In the genomic region with DNA sequence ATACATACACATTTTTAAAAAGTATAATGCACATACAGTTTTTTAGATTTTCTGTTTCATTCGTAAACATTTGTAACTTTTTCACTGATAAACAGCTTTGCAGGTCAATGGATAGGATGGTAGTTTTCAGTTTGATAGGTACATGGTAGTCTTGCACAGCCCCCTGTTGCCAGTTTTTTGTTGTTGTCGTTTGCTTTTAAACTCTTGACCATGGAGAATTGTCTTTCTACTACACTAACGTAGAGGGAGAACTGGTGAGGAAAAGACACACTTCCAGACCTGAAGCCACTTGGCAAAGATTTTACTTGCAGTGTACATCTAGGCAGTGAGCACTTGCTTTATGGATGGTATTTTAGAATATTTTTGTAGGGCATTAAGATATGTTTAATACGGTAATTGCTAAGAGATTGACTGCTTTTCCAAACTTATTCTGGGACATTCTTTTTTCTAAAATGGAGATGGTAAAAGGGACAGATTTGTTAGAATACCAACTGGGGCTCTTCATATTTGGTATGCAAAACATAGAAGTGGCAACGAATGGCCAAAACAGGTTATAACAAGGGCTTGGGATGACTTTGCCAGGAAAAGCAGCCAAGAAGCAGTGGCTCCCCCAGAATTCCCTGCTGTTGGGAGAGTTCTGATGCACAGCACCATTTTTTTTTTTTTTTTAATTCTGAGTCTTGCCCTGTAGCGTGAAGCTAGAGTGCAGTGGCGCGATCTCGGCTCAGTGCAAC, we compare ENCODE assay signal across 1 cellular context.
TF ChIP-seq lines count a peak whose summit lies in the region.

No MANE protein-coding gene starts in this region.

TF ChIP-seq in SK-N-SH, 30 proteins besides CTCF, POLR2A, EP300 and RAD21 (continued from another document):
- TF ChIP-seq, protein P1, sequence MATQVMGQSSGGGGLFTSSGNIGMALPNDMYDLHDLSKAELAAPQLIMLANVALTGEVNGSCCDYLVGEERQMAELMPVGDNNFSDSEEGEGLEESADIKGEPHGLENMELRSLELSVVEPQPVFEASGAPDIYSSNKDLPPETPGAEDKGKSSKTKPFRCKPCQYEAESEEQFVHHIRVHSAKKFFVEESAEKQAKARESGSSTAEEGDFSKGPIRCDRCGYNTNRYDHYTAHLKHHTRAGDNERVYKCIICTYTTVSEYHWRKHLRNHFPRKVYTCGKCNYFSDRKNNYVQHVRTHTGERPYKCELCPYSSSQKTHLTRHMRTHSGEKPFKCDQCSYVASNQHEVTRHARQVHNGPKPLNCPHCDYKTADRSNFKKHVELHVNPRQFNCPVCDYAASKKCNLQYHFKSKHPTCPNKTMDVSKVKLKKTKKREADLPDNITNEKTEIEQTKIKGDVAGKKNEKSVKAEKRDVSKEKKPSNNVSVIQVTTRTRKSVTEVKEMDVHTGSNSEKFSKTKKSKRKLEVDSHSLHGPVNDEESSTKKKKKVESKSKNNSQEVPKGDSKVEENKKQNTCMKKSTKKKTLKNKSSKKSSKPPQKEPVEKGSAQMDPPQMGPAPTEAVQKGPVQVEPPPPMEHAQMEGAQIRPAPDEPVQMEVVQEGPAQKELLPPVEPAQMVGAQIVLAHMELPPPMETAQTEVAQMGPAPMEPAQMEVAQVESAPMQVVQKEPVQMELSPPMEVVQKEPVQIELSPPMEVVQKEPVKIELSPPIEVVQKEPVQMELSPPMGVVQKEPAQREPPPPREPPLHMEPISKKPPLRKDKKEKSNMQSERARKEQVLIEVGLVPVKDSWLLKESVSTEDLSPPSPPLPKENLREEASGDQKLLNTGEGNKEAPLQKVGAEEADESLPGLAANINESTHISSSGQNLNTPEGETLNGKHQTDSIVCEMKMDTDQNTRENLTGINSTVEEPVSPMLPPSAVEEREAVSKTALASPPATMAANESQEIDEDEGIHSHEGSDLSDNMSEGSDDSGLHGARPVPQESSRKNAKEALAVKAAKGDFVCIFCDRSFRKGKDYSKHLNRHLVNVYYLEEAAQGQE (IDR thresholded peaks at IDR 0.05; ENCODE audit: low read depth, low read length): no peak
- TF ChIP-seq MEF2A (IDR thresholded peaks at IDR 0.05; ENCODE audit: borderline replicate concordance, low read depth) (no peak), RFX5 (IDR thresholded peaks at IDR 0.05; ENCODE audit: low read length) (no peak), FOXM1 (IDR thresholded peaks at IDR 0.05; ENCODE audit: low read depth) (no peak), ELF1 (IDR thresholded peaks at IDR 0.05) (no peak), NFIC (IDR thresholded peaks at IDR 0.05; ENCODE audit: borderline replicate concordance) (no peak), JUND (IDR thresholded peaks at IDR 0.05) (no peak), NRF1 (IDR thresholded peaks at IDR 0.05; ENCODE audit: low read depth, low read length) (no peak)
- TF ChIP-seq, protein P2, sequence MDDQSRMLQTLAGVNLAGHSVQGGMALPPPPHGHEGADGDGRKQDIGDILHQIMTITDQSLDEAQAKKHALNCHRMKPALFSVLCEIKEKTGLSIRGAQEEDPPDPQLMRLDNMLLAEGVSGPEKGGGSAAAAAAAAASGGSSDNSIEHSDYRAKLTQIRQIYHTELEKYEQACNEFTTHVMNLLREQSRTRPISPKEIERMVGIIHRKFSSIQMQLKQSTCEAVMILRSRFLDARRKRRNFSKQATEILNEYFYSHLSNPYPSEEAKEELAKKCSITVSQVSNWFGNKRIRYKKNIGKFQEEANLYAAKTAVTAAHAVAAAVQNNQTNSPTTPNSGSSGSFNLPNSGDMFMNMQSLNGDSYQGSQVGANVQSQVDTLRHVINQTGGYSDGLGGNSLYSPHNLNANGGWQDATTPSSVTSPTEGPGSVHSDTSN (IDR thresholded peaks at IDR 0.05): no peak
- TF ChIP-seq, protein P3, sequence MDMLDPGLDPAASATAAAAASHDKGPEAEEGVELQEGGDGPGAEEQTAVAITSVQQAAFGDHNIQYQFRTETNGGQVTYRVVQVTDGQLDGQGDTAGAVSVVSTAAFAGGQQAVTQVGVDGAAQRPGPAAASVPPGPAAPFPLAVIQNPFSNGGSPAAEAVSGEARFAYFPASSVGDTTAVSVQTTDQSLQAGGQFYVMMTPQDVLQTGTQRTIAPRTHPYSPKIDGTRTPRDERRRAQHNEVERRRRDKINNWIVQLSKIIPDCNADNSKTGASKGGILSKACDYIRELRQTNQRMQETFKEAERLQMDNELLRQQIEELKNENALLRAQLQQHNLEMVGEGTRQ (IDR thresholded peaks at IDR 0.05; ENCODE audit: borderline replicate concordance, low read depth, low read length): no peak
